ENCODE assay signal across 9 cellular contexts in genomic region chr10:21515581-21516269, GRCh38. TPM values are rescaled to one million over a fixed set of nuclear protein-coding genes. Genes with fewer than 3 reads are reported as not detected.
DNase-seq lines count a peak whose midpoint lies in the region; ATAC-seq and TF ChIP-seq lines count a peak whose summit lies in the region.
"Had no signal": no experiment of that assay in that cellular context is flagged by ENCODE, and none has a peak within 500 bp of the region (broad histone marks: within the 10 kb centered on the region; RNA-seq: fewer than 3 reads in every experiment).

No MANE protein-coding gene starts in this region.

- H3K36me3 ChIP-seq in Loucy (ENCODE audit: insufficient read depth, low read length) = no peaks in the 10 kb centered on the region
- H3K36me3 ChIP-seq in effector memory CD4-positive, alpha-beta T cell (ENCODE audit: control insufficient read depth, insufficient read depth, low read length) = no peaks in the 10 kb centered on the region

- no peaks in the 10 kb centered on the region for H3K9me3 ChIP-seq in Loucy (ENCODE audit: insufficient read depth, low read depth, low read length)
- no peaks in the 10 kb centered on the region for H3K9me3 ChIP-seq in effector memory CD4-positive, alpha-beta T cell (ENCODE audit: control insufficient read depth, low read length)

- H3K27me3 Mint-ChIP-seq in natural killer cell treated with Interleukin-12 subunit alpha and Interleukin-12 subunit beta and Interleukin-15 and Interleukin-18, amount 100 ng/mL, for 72 hours = peaks cover 50 to 77% of the 10 kb centered on the region in 2 donors

- no peaks in the 10 kb centered on the region for H3K9me3 Mint-ChIP-seq in natural killer cell treated with Interleukin-12 subunit alpha and Interleukin-12 subunit beta and Interleukin-15 and Interleukin-18, amount 100 ng/mL, for 72 hours

- H3F3A ChIP-seq in Loucy (ENCODE audit: low read depth) = no peaks in the 10 kb centered on the region

- H3K79me2 ChIP-seq in Loucy (ENCODE audit: insufficient read depth, low read length) = peaks cover 33% of the 10 kb centered on the region; the same call in 1 of the 2 replicates

- H3K27ac Mint-ChIP-seq in natural killer cell treated with Interleukin-12 subunit alpha and Interleukin-12 subunit beta and Interleukin-15 and Interleukin-18, amount 100 ng/mL, for 72 hours = no peak overlapping the region

- peaks cover 16% of the 10 kb centered on the region for H3K4me1 ChIP-seq in Loucy (ENCODE audit: insufficient read depth, low read length, poor library complexity, severe bottlenecking)
- H3K4me1 ChIP-seq in effector memory CD4-positive, alpha-beta T cell (ENCODE audit: control insufficient read depth, insufficient read depth, low read length, poor library complexity, severe bottlenecking) = peaks cover 34% of the 10 kb centered on the region

- peaks cover 4% of the 10 kb centered on the region for H4K20me1 ChIP-seq in Loucy (ENCODE audit: insufficient read depth, low read length, poor library complexity, severe bottlenecking)

- H3K36me3 Mint-ChIP-seq in natural killer cell treated with Interleukin-12 subunit alpha and Interleukin-12 subunit beta and Interleukin-15 and Interleukin-18, amount 100 ng/mL, for 72 hours = no peaks in the 10 kb centered on the region

- peak overlapping the region; percentile 68 for H3K4me3 ChIP-seq in AG09309 (ENCODE audit: control insufficient read depth, low read depth, low read length)
- peak overlapping the region; percentile 74 for H3K4me3 ChIP-seq in Loucy (ENCODE audit: low read length, poor library complexity, severe bottlenecking)
- peak overlapping the region; percentile 36 for H3K4me3 ChIP-seq in effector memory CD4-positive, alpha-beta T cell (ENCODE audit: insufficient read depth, low read depth, low read length, poor library complexity, severe bottlenecking)

- peak overlapping the region; percentile 67 for H3K4me2 ChIP-seq in Loucy (ENCODE audit: low read depth, low read length, poor library complexity, severe bottlenecking)

- DNase-seq in AG09309 (ENCODE audit: low read depth) (no peak), NOMO-1 treated with DMSO at 0.1 percent for 48 hours (lab: John Stamatoyannopoulos, UW; ENCODE audit: unreplicated experiment) (no peak), mucosa of gallbladder (ENCODE audit: low spot score) (no peak), NCI-H2196 (lab: John Stamatoyannopoulos, UW; ENCODE audit: unreplicated experiment) (no peak), NCI-H446 treated with DMSO at 0.1 percent for 48 hours (lab: John Stamatoyannopoulos, UW) (no peak)
- no peak for DNase-seq in effector memory CD4-positive, alpha-beta T cell
- no peak for DNase-seq in natural killer cell treated with Interleukin-12 subunit alpha and Interleukin-12 subunit beta and Interleukin-15 and Interleukin-18, amount 100 ng/mL, for 72 hours (ENCODE audit: low spot score)
- DNase-seq: NCI-H187 treated with DMSO at 0.1 percent for 48 hours had no signal

- H3K9me2 ChIP-seq in Loucy (replicated peaks; ENCODE audit: low read depth, low read length) = no peaks in the 10 kb centered on the region

- H3K4me1 Mint-ChIP-seq in natural killer cell treated with Interleukin-12 subunit alpha and Interleukin-12 subunit beta and Interleukin-15 and Interleukin-18, amount 100 ng/mL, for 72 hours (ENCODE audit: low read depth in 2 of 2) = peaks cover 29 to 31% of the 10 kb centered on the region in 2 donors

- H3K27ac ChIP-seq in effector memory CD4-positive, alpha-beta T cell (ENCODE audit: insufficient read depth, low read length, poor library complexity, severe bottlenecking) = no peak overlapping the region

- TF ChIP-seq CTCF in AG09309 (IDR thresholded peaks at IDR 0.05; ENCODE audit: control insufficient read depth, insufficient read depth, low read depth, low read length, missing control alignments) (no peak), Loucy (conservative IDR thresholded peaks at IDR 0.05; ENCODE audit: low read length) (no peak)

- H3K9ac ChIP-seq in Loucy (ENCODE audit: low read depth, low read length, poor library complexity, severe bottlenecking) = peak overlapping the region; percentile 65

- no peak overlapping the region; the same call in 1 of the 2 replicates for H2AFZ ChIP-seq in Loucy (ENCODE audit: low read length)

- ATAC-seq in natural killer cell treated with Interleukin-12 subunit alpha and Interleukin-12 subunit beta and Interleukin-15 and Interleukin-18, amount 100 ng/mL, for 72 hours = no peak

- H3K4me3 Mint-ChIP-seq in natural killer cell treated with Interleukin-12 subunit alpha and Interleukin-12 subunit beta and Interleukin-15 and Interleukin-18, amount 100 ng/mL, for 72 hours = peak overlapping the region; percentile 47

- no peaks in the 10 kb centered on the region for H3K27me3 ChIP-seq in Loucy (ENCODE audit: insufficient read depth, low read length, poor library complexity, severe bottlenecking)
- H3K27me3 ChIP-seq in effector memory CD4-positive, alpha-beta T cell (replicated peaks; ENCODE audit: control insufficient read depth, insufficient read depth, low read length, poor library complexity, severe bottlenecking) = peaks cover 79% of the 10 kb centered on the region

RNA-seq across cellular contexts. Expression of gene SKIDA1, which starts 9.8 kb away (rescaled TPM):
- not detected for total RNA-seq in natural killer cell treated with Interleukin-12 subunit alpha and Interleukin-12 subunit beta and Interleukin-15 and Interleukin-18, amount 100 ng/mL, for 72 hours
- 1.2 TPM for total RNA-seq in mucosa of gallbladder

RNA-seq across cellular contexts. Expression of gene MLLT10, which starts 18.3 kb away (rescaled TPM):
- total RNA-seq in natural killer cell treated with Interleukin-12 subunit alpha and Interleukin-12 subunit beta and Interleukin-15 and Interleukin-18, amount 100 ng/mL, for 72 hours = 10 to 100 TPM; 31.5 to 71.0 TPM
- 33.0 TPM for total RNA-seq in mucosa of gallbladder
